In genomic region chr14:103692871-103693270, GRCh38 we compare ENCODE assay signal across 1 cellular context.
TF ChIP-seq lines count a peak whose summit lies in the region.

No MANE protein-coding gene starts in this region.

TF ChIP-seq in WTC11, 78 proteins besides CTCF, POLR2A, EP300 and RAD21 (continued from another document):
- no peak for TF ChIP-seq ZNF532 (CRISPR knock-in tag; IDR thresholded peaks at IDR 0.05; ENCODE audit: borderline replicate concordance)
- TF ChIP-seq ZNF317 (CRISPR knock-in tag; IDR thresholded peaks at IDR 0.05; ENCODE audit: borderline replicate concordance, low read depth) = no peak
- TF ChIP-seq STAT6 (CRISPR knock-in tag; conservative IDR thresholded peaks at IDR 0.05; ENCODE audit: low read depth) = no peak
- TF ChIP-seq GABPB1 (CRISPR knock-in tag; IDR thresholded peaks at IDR 0.05) = no peak
- no peak for TF ChIP-seq E2F4 (CRISPR knock-in tag; IDR thresholded peaks at IDR 0.05; ENCODE audit: borderline replicate concordance, low read depth)
- TF ChIP-seq ZNF416 (CRISPR knock-in tag; IDR thresholded peaks at IDR 0.05) = no peak
- TF ChIP-seq ZNF263 (CRISPR knock-in tag; IDR thresholded peaks at IDR 0.05; ENCODE audit: low read depth) = no peak
TF ChIP-seq in WTC11: peak in this region for 0.
